ENCODE assay signal across 25 cellular contexts in the genomic region with DNA sequence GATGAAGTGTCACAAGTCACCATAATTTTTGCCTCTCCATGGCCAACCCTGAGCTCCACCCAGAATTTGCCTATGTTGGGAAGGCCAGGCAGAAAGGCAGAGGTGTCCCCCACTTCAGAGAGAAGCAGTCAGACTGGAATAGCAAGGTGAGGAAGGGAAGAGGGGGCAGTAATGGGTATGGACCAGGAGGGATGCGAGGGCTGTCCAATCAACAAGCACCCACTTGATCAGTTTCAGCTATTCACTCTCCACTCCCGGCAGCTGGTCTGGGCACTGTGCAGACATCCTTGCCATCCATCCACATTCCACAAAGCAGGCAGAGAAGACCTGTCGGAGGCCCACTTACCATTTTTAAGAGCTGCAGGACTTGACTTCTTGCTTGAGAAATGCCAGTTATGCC.
"Had no signal": no experiment of that assay in that cellular context is flagged by ENCODE, and none has a peak within 500 bp of the region (broad histone marks: within the 10 kb centered on the region; RNA-seq: fewer than 3 reads in every experiment).

No MANE protein-coding gene starts in this region.

- H3K27ac Mint-ChIP-seq: activated CD4-positive, alpha-beta memory T cell treated with anti-CD3 and anti-CD28 coated beads for 36 hours; activated naive CD4-positive, alpha-beta T cell treated with anti-CD3 and anti-CD28 coated beads for 36 hours; activated naive CD8-positive, alpha-beta T cell had no signal

- H3K27me3 ChIP-seq: breast epithelium, MG63 had no signal

- H3K27me3 Mint-ChIP-seq: activated CD4-positive, alpha-beta memory T cell treated with anti-CD3 and anti-CD28 coated beads for 36 hours; activated naive CD8-positive, alpha-beta T cell had no signal

- H3K36me3 Mint-ChIP-seq: activated CD4-positive, alpha-beta memory T cell treated with anti-CD3 and anti-CD28 coated beads for 36 hours; activated naive CD8-positive, alpha-beta T cell had no signal

- H3K4me1 ChIP-seq: breast epithelium had no signal

- ATAC-seq: activated T-cell treated with anti-CD3 and anti-CD28 coated beads, Interleukin-2, amount 50 U/mL, for 4 hours; T-helper 17 cell had no signal

- DNase-seq: activated CD4-positive, alpha-beta memory T cell treated with anti-CD3 and anti-CD28 coated beads for 36 hours; activated CD4-positive, alpha-beta T cell treated with anti-CD3 and anti-CD28 coated beads, Interleukin-2, amount 10 ng/mL, durations not matched to agents 7 days and 5 days; activated CD4-positive, CD25-positive, alpha-beta regulatory T cell; activated CD8-positive, alpha-beta memory T cell treated with anti-CD3 and anti-CD28 coated beads for 24 hours; activated gamma-delta T cell; activated naive CD4-positive, alpha-beta T cell treated with anti-CD3 and anti-CD28 coated beads for 36 hours; activated T-cell treated with anti-CD3 and anti-CD28 coated beads, Interleukin-2, amount 50 U/mL, for 4 hours; aorta; central memory CD4-positive, alpha-beta T cell; MG63; MV-4-11; NCI-H1092 treated with DMSO at 0.1 percent for 48 hours; NCI-H1417 treated with DMSO at 0.1 percent for 48 hours; NCI-H1694 treated with DMSO at 0.1 percent for 48 hours; NCI-H2029 treated with DMSO at 0.1 percent for 48 hours; NCI-H2171; NCI-H2227 treated with DMSO at 0.1 percent for 48 hours; NCI-H446 treated with DMSO at 0.1 percent for 48 hours; NCI-H774; SIG-M5; T-helper 17 cell; T-helper 9 cell had no signal

- H3K4me3 Mint-ChIP-seq: activated CD4-positive, alpha-beta memory T cell treated with anti-CD3 and anti-CD28 coated beads for 36 hours; activated CD4-positive, alpha-beta T cell treated with anti-CD3 and anti-CD28 coated beads, Interleukin-2, amount 10 ng/mL, durations not matched to agents 7 days and 5 days; activated naive CD4-positive, alpha-beta T cell treated with anti-CD3 and anti-CD28 coated beads for 36 hours; activated naive CD8-positive, alpha-beta T cell; activated T-cell treated with anti-CD3 and anti-CD28 coated beads, Interleukin-2, amount 50 U/mL, for 4 hours; T-helper 17 cell had no signal

- H3K36me3 ChIP-seq: breast epithelium, MG63 had no signal

- H3K9me3 Mint-ChIP-seq: activated CD4-positive, alpha-beta memory T cell treated with anti-CD3 and anti-CD28 coated beads for 36 hours; activated CD4-positive, alpha-beta T cell treated with anti-CD3 and anti-CD28 coated beads, Interleukin-2, amount 10 ng/mL, durations not matched to agents 7 days and 5 days; activated naive CD4-positive, alpha-beta T cell treated with anti-CD3 and anti-CD28 coated beads for 36 hours; activated T-cell treated with anti-CD3 and anti-CD28 coated beads, Interleukin-2, amount 50 U/mL, for 4 hours had no signal

- H3K27ac ChIP-seq: breast epithelium, coronary artery had no signal

- H3K4me3 ChIP-seq: breast epithelium, coronary artery, MG63 had no signal
